16 cellular contexts compared by ENCODE assay signal in the genomic region with DNA sequence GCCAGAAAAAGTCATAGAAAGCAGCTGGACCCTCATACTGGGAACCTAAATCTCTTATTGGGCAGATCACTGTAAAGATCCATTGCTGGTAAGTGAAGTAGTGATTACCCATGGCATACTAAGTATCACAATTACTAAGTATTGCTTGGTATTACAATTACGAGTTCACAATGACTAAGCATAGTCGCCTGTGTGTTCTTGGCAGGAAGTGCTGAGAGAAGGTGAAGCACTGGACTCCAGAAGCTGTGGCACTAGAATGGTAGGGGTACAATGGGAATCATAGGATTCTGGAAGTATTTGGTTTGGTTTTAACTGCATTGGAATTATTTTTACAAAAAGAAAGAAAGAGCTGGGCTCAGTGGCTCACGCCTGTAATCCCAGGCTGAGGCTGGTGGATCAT. TPM values are rescaled to one million over a fixed set of nuclear protein-coding genes. Genes with fewer than 3 reads are reported as not detected.
A peak's percentile ranks its signal among the peaks of the same experiment; 100 is the strongest.
DNase-seq lines count a peak whose midpoint lies in the region; ATAC-seq, FAIRE-seq and TF ChIP-seq lines count a peak whose summit lies in the region.
"Had no signal": no experiment of that assay in that cellular context is flagged by ENCODE, and none has a peak within 500 bp of the region (broad histone marks: within the 10 kb centered on the region; RNA-seq: fewer than 3 reads in every experiment).

No MANE protein-coding gene starts in this region.

- H3K4me3 ChIP-seq in brain microvascular endothelial cell (ENCODE audit: low read depth, low read length), result no peak overlapping the region
- no peak overlapping the region for H3K4me3 ChIP-seq in gastroesophageal sphincter
- H3K4me3 ChIP-seq: mucosa of descending colon, ovary, SJCRH30, smooth muscle cell had no signal

- no peaks in the 10 kb centered on the region for H3K9me3 ChIP-seq in gastroesophageal sphincter
- H3K9me3 ChIP-seq: mucosa of descending colon, ovary, SJCRH30 had no signal

- H3K27ac Mint-ChIP-seq in T-helper 1 cell treated with Interleukin-12 subunit alpha and Interleukin-12 subunit beta and Interleukin-4 antibody, amounts not matched to agents 30 μg/mL and 1 μg/mL, for 36 hours, result peak overlapping the region; percentile 72
- H3K27ac Mint-ChIP-seq in activated naive CD8-positive, alpha-beta T cell treated with anti-CD3 and anti-CD28 coated beads for 36 hours, result peak overlapping the region; percentile 52

- peaks cover 43% of the 10 kb centered on the region for H3K4me1 Mint-ChIP-seq in T-helper 1 cell treated with Interleukin-12 subunit alpha and Interleukin-12 subunit beta and Interleukin-4 antibody, amounts not matched to agents 30 μg/mL and 1 μg/mL, for 36 hours (ENCODE audit: low read depth)
- peaks cover 36% of the 10 kb centered on the region for H3K4me1 Mint-ChIP-seq in activated naive CD8-positive, alpha-beta T cell treated with anti-CD3 and anti-CD28 coated beads for 36 hours

- no peak for TF ChIP-seq EP300 in gastroesophageal sphincter (IDR thresholded peaks at IDR 0.05)

- FAIRE-seq in GM12892 (lab: Jason Lieb, UNC), result peak; percentile 90

- 66 to 74% methylated on average over 3 of the region's 3 CpGs for WGBS in gastroesophageal sphincter (ENCODE audit: low coverage in 1 of 2), 2 donors

- H3K36me3 ChIP-seq in brain microvascular endothelial cell (replicated peaks) (no peaks in the 10 kb centered on the region), gastroesophageal sphincter (no peaks in the 10 kb centered on the region)
- H3K36me3 ChIP-seq: ovary, SJCRH30 had no signal

- ATAC-seq in activated CD4-positive, CD25-positive, alpha-beta regulatory T cell treated with anti-CD3 and anti-CD28 coated beads, Interleukin-2, amount 50 U/mL, for 24 hours, result peak; percentile 47 to 55
- no peak for ATAC-seq in gastroesophageal sphincter
- ATAC-seq: mucosa of descending colon had no signal

- peaks cover 5% of the 10 kb centered on the region for H3K27me3 Mint-ChIP-seq in T-helper 1 cell treated with Interleukin-12 subunit alpha and Interleukin-12 subunit beta and Interleukin-4 antibody, amounts not matched to agents 30 μg/mL and 1 μg/mL, for 36 hours (ENCODE audit: low read depth)
- peaks cover 24% of the 10 kb centered on the region for H3K27me3 Mint-ChIP-seq in activated naive CD8-positive, alpha-beta T cell treated with anti-CD3 and anti-CD28 coated beads for 36 hours

- DNase-seq in activated CD4-positive, CD25-positive, alpha-beta regulatory T cell (lab: John Stamatoyannopoulos, UW), result no peak
- DNase-seq in GM12892 (ENCODE audit: insufficient read length) (no peak), brain microvascular endothelial cell (no peak), T1000 (lab: John Stamatoyannopoulos, UW) (no peak)
- no peak for DNase-seq in activated naive CD8-positive, alpha-beta T cell treated with anti-CD3 and anti-CD28 coated beads for 36 hours
- DNase-seq: DMS79, mucosa of descending colon, NCI-H146, ovary, SJCRH30 had no signal

- TF ChIP-seq POLR2A in GM12892 (IDR thresholded peaks at IDR 0.05; ENCODE audit: low read depth, low read length) (no peak), gastroesophageal sphincter (IDR thresholded peaks at IDR 0.05) (no peak)

- no peaks in the 10 kb centered on the region for H3K9me3 Mint-ChIP-seq in T-helper 1 cell treated with Interleukin-12 subunit alpha and Interleukin-12 subunit beta and Interleukin-4 antibody, amounts not matched to agents 30 μg/mL and 1 μg/mL, for 36 hours
- H3K9me3 Mint-ChIP-seq in activated naive CD8-positive, alpha-beta T cell treated with anti-CD3 and anti-CD28 coated beads for 36 hours, result no peaks in the 10 kb centered on the region
- H3K9me3 Mint-ChIP-seq: CD4-positive, CD25-positive, alpha-beta regulatory T cell had no signal

- H3K27me3 ChIP-seq in brain microvascular endothelial cell (replicated peaks) (no peaks in the 10 kb centered on the region), gastroesophageal sphincter (peaks cover 21% of the 10 kb centered on the region)
- H3K27me3 ChIP-seq: ovary, SJCRH30 had no signal

- peak overlapping the region; percentile 20 for H3K4me3 Mint-ChIP-seq in T-helper 1 cell treated with Interleukin-12 subunit alpha and Interleukin-12 subunit beta and Interleukin-4 antibody, amounts not matched to agents 30 μg/mL and 1 μg/mL, for 36 hours
- H3K4me3 Mint-ChIP-seq in activated naive CD8-positive, alpha-beta T cell treated with anti-CD3 and anti-CD28 coated beads for 36 hours, result no peak overlapping the region

- no peaks in the 10 kb centered on the region for H3K36me3 Mint-ChIP-seq in T-helper 1 cell treated with Interleukin-12 subunit alpha and Interleukin-12 subunit beta and Interleukin-4 antibody, amounts not matched to agents 30 μg/mL and 1 μg/mL, for 36 hours (ENCODE audit: low read depth)
- no peaks in the 10 kb centered on the region for H3K36me3 Mint-ChIP-seq in activated naive CD8-positive, alpha-beta T cell treated with anti-CD3 and anti-CD28 coated beads for 36 hours
- H3K36me3 Mint-ChIP-seq: CD4-positive, CD25-positive, alpha-beta regulatory T cell had no signal

- in situ Hi-C loops in brain microvascular endothelial cell (cut with HindIII; ENCODE audit: low pct_ligation_motif_present, low sequenced_read_pairs), result no loop called here

- no peak overlapping the region for H3K27ac ChIP-seq in brain microvascular endothelial cell
- no peak overlapping the region for H3K27ac ChIP-seq in gastroesophageal sphincter
- H3K27ac ChIP-seq: ovary, SJCRH30 had no signal

- peaks cover 0 to 15% (median 0%) of the 10 kb centered on the region in 3 donors for H3K4me1 ChIP-seq in gastroesophageal sphincter

- TF ChIP-seq CTCF in brain microvascular endothelial cell (IDR thresholded peaks at IDR 0.05; ENCODE audit: low read depth, low read length, missing control alignments) (no peak), gastroesophageal sphincter (IDR thresholded peaks at IDR 0.05) (no peak)

RNA-seq across cellular contexts. Expression of gene LGALS16, which starts 20.3 kb away (rescaled TPM):
- not detected for polyA plus RNA-seq in GM12892 (2012; ENCODE audit: missing spikeins)
- not detected for total RNA-seq in activated naive CD8-positive, alpha-beta T cell treated with anti-CD3 and anti-CD28 coated beads for 36 hours
- total RNA-seq in gastroesophageal sphincter, result not detected
- total RNA-seq: A172; CD4-positive, CD25-positive, alpha-beta regulatory T cell; mucosa of descending colon; ovary; SJCRH30; smooth muscle cell had no signal
- polyA plus RNA-seq: CD4-positive, CD25-positive, alpha-beta regulatory T cell; ovary; smooth muscle cell had no signal

RNA-seq across cellular contexts. Expression of gene LGALS14, which starts 28.3 kb away (rescaled TPM):
- 10.1 TPM for polyA plus RNA-seq in GM12892 (2012; ENCODE audit: missing spikeins)
- under 1 TPM; 0.39 to 0.70 TPM for total RNA-seq in activated naive CD8-positive, alpha-beta T cell treated with anti-CD3 and anti-CD28 coated beads for 36 hours
- not detected for total RNA-seq in gastroesophageal sphincter
- total RNA-seq: A172; CD4-positive, CD25-positive, alpha-beta regulatory T cell; mucosa of descending colon; ovary; SJCRH30; smooth muscle cell had no signal
- polyA plus RNA-seq: ovary, smooth muscle cell had no signal
